Comparison of ENCODE assay signal across 3 cellular contexts in genomic region chr17:37399404-37399803, GRCh38.
TF ChIP-seq lines count a peak whose summit lies in the region.

No MANE protein-coding gene starts in this region.

TF ChIP-seq in IMR-90, 13 proteins besides CTCF, POLR2A, EP300 and RAD21 (continued from another document):
- TF ChIP-seq USF2 (IDR thresholded peaks at IDR 0.05; ENCODE audit: low read depth, low read length), result no peak
- TF ChIP-seq ELK1 (IDR thresholded peaks at IDR 0.05; ENCODE audit: borderline replicate concordance, low read depth, low read length), result no peak
- TF ChIP-seq MAZ (IDR thresholded peaks at IDR 0.05; ENCODE audit: borderline replicate concordance, low read depth, low read length), result no peak

TF ChIP-seq in SK-N-SH, 30 proteins besides CTCF, POLR2A, EP300 and RAD21 (continued from another document):
- TF ChIP-seq FOSL2 (IDR thresholded peaks at IDR 0.05; ENCODE audit: borderline replicate concordance, low read depth) (peak; percentile 24; the same call in 1 of the 2 replicates), JUND (IDR thresholded peaks at IDR 0.05) (0 out of 2 replicates have a peak, but pooled peaks have one; percentile 16), IRF3 (IDR thresholded peaks at IDR 0.05; ENCODE audit: low read depth, low read length) (no peak), USF2 (IDR thresholded peaks at IDR 0.05; ENCODE audit: borderline replicate concordance, low read depth, low read length) (no peak), CHD2 (IDR thresholded peaks at IDR 0.05; ENCODE audit: low read length, partially characterized antibody) (no peak), GABPA (IDR thresholded peaks at IDR 0.05; ENCODE audit: low read depth) (no peak), FOXM1 (IDR thresholded peaks at IDR 0.05; ENCODE audit: low read depth) (no peak), FOXJ3 (CRISPR knock-in tag; IDR thresholded peaks at IDR 0.05) (no peak), ZBTB33 (IDR thresholded peaks at IDR 0.05; ENCODE audit: borderline replicate concordance, low read depth) (no peak)

TF ChIP-seq in GM12891, 5 proteins besides CTCF, POLR2A, EP300 and RAD21 (continued from another document):
- no peak for TF ChIP-seq POLR2AphosphoS5 (IDR thresholded peaks at IDR 0.05; ENCODE audit: low read depth, low read length)
- no peak for TF ChIP-seq TAF1 (IDR thresholded peaks at IDR 0.05; ENCODE audit: low read depth, low read length)
TF ChIP-seq in GM12891: peak in this region for 0.
